ENCODE assay signal across 8 cellular contexts in the genomic region with DNA sequence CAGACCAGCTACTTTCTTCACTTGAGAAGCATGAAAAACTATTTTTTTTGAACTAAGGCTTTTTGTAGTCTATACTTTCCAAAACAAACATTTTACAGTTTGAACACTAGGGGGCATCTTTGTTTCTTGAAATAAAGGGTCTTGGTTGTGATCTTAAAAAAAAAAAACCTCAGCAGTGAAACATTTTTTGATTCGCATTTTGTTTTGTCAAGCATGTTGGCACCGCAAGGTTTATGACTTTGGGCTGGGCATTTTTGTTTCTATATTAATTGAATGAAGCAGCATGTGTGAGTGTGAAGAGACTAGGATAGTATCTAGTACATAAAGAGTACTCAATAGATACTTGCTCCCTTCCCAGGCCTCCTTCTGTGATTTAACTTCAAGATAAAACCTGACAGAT. TPM values are rescaled to one million over a fixed set of nuclear protein-coding genes. Genes with fewer than 3 reads are reported as not detected.
A peak's percentile ranks its signal among the peaks of the same experiment; 100 is the strongest.
DNase-seq lines count a peak whose midpoint lies in the region; TF ChIP-seq lines count a peak whose summit lies in the region.

No MANE protein-coding gene starts in this region.

- peaks cover 3% of the 10 kb centered on the region for H3K4me1 ChIP-seq in testis

- in situ Hi-C loops in GM13976 (cut with MboI; ENCODE audit: low sequenced_read_pairs, unreplicated experiment): loop anchor here (10.0 kb wide), 1 partner anchor 799 kb away; no protein-coding TSS in a partner anchor

- TF ChIP-seq CTCF in GM13976 (IDR thresholded peaks at IDR 0.05; ENCODE audit: borderline replicate concordance, control extremely low read depth, extremely low read depth, insufficient read depth, missing control alignments): no peak
- peak in 2 of 3 experiments; percentile 37 to 71 for TF ChIP-seq CTCF in testis (IDR thresholded peaks at IDR 0.05)

- H3K36me3 ChIP-seq in testis (ENCODE audit: low read depth, missing control alignments): no peaks in the 10 kb centered on the region

- no peaks in the 10 kb centered on the region for H3K27me3 ChIP-seq in testis

- DNase-seq in AG08396 (ENCODE audit: low spot score) (peak; percentile 39), GM13976 (ENCODE audit: low spot score) (peak; percentile 37), NCI-H2171 treated with DMSO at 0.1 percent for 48 hours (lab: John Stamatoyannopoulos, UW) (peak; percentile 62), amniotic epithelial cell (ENCODE audit: low read depth) (peak; percentile 54), iPS-NIHi11 (ENCODE audit: low spot score) (peak; percentile 31), testis (no peak), 8988T (no peak), kidney glomerular epithelial cell (lab: John Stamatoyannopoulos, UW) (no peak)

- intact Hi-C loops in testis (cut with DNase I; ENCODE audit: low total_unique reads): loop anchor here (10.0 kb wide), 1 partner anchor 739 kb away; no protein-coding TSS in a partner anchor

- no peak overlapping the region for H3K4me3 ChIP-seq in testis

- TF ChIP-seq POLR2A in testis (IDR thresholded peaks at IDR 0.05): no peak

- 20 to 22% methylated on average over 2 of the region's 2 CpGs for WGBS in testis, 2 donors

- no peak overlapping the region for H3K27ac ChIP-seq in testis

- no peaks in the 10 kb centered on the region for H3K9me3 ChIP-seq in testis

RNA-seq across cellular contexts. Expression of a gene that starts 31.6 kb away (rescaled TPM):
- total RNA-seq in testis: under 1 TPM; 0.31 to 0.87 TPM
- polyA plus RNA-seq in testis (ENCODE audit: insufficient read depth, low read depth, low replicate concordance): 0.44 TPM

Comparison
In these comparisons a context has a peak if more than half of its experiments do, and no peak if none do; other contexts are left out.
1. DNase-seq: peak in AG08396 (single experiment), GM13976 (single experiment), NCI-H2171 treated with DMSO at 0.1 percent for 48 hours (single experiment), amniotic epithelial cell (single experiment) and iPS-NIHi11 (single experiment); none in testis (single experiment), 8988T (single experiment) and kidney glomerular epithelial cell (single experiment).